In genomic region chr13:24495151-24495729, GRCh38 we compare ENCODE assay signal across 18 cellular contexts.
"Had no signal": no experiment of that assay in that cellular context is flagged by ENCODE, and none has a peak within 500 bp of the region (broad histone marks: within the 10 kb centered on the region; RNA-seq: fewer than 3 reads in every experiment).

No MANE protein-coding gene starts in this region.

- H3K4me1 Mint-ChIP-seq: neural crest cell, T-cell had no signal

- H3K27me3 Mint-ChIP-seq: T-cell had no signal

- H3K9me3 Mint-ChIP-seq: neural crest cell, T-cell had no signal

- H3K4me3 ChIP-seq: adrenal gland, hepatocyte, prostate gland, right atrium auricular region, tibial artery, vagina had no signal

- DNase-seq: activated CD4-positive, alpha-beta T cell treated with anti-CD3 and anti-CD28 coated beads, Interleukin-2, amount 50 U/mL, for 1 hour; activated CD8-positive, alpha-beta memory T cell treated with anti-CD3 and anti-CD28 coated beads for 24 hours; activated CD8-positive, alpha-beta memory T cell treated with anti-CD3 and anti-CD28 coated beads, Interleukin-2, amount 50 U/mL, for 48 hours; activated effector memory CD4-positive, alpha-beta T cell treated with Interleukin-2 at 50 U/mL for 16 hours; activated naive CD4-positive, alpha-beta T cell treated with anti-CD3 and anti-CD28 coated beads, Interleukin-2, amount 50 U/mL, for 16 hours; activated T-cell treated with anti-CD3 and anti-CD28 coated beads, Interleukin-2, amount 50 U/mL, for 48 hours; adrenal gland; effector CD4-positive, alpha-beta T cell; stimulated activated CD4-positive, alpha-beta T cell treated with anti-CD3 and anti-CD28 coated beads, Interleukin-2, amount 100 ng/mL, for 24 hours; stimulated activated naive CD4-positive, alpha-beta T cell treated with Interleukin-2 at 50 U/mL for 16 hours; T-cell; T-helper 9 cell; tibial artery had no signal

- H3K27ac Mint-ChIP-seq: T-cell had no signal

- H3K4me3 Mint-ChIP-seq: neural crest cell, T-cell had no signal
